Comparison of ENCODE assay signal across 11 cellular contexts in the genomic region with DNA sequence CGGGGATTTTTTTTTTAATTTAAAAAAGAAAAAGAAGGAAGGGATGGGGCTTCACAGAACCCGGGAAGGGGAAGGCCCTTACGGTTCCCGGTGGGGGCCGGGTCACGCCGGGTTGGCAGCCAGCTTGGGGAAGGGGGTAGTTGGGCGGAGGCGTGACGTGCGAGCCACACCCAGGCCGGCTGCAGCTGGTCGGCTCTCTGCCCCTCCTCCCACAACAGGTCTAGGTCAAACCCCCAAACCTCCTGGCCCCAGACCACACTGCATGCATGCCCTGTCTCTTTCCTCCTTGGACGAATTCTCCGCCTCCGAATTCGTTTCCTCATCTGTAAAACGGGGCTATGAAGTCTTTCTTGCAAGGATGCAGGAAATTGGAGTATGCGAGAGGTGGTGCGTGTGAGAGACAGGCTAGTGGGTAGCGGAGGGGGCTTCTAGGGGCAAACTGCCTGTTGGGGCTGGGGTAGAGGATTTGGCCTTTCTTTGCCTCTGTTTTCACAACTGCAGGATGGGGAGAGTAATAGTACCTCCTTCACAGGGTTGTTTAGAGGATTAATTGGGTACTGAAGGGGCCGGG. TPM values are rescaled to one million over a fixed set of nuclear protein-coding genes. Genes with fewer than 3 reads are reported as not detected.
A peak's percentile ranks its signal among the peaks of the same experiment; 100 is the strongest.
DNase-seq lines count a peak whose midpoint lies in the region; ATAC-seq and TF ChIP-seq lines count a peak whose summit lies in the region.
"Had no signal": no experiment of that assay in that cellular context is flagged by ENCODE, and none has a peak within 500 bp of the region (broad histone marks: within the 10 kb centered on the region; RNA-seq: fewer than 3 reads in every experiment).

No MANE protein-coding gene starts in this region.

- TF ChIP-seq CTCF in CD4-positive, alpha-beta T cell (IDR thresholded peaks at IDR 0.05), result no peak

- peak overlapping the region in 1 of 2 experiments; percentile 53 for H3K23ac ChIP-seq in mesenchymal stem cell (ENCODE audit: low read length in 2 of 2)

- H2BK120ac ChIP-seq in mesenchymal stem cell (ENCODE audit: low read depth, low read length), result no peak overlapping the region

- no peak overlapping the region for H3K4me2 ChIP-seq in mesenchymal stem cell (ENCODE audit: low read length, poor library complexity, severe bottlenecking)

- no peak overlapping the region for H4K91ac ChIP-seq in mesenchymal stem cell (ENCODE audit: low read length)

- CTCF ChIA-PET in CD4-positive, alpha-beta T cell (lab: Charles Lee), result no interaction called here

- peak overlapping the region; percentile 40 for H3K4me3 ChIP-seq in HAP-1
- H3K4me3 ChIP-seq in mesenchymal stem cell (ENCODE audit: insufficient read depth in 1 of 2, low read depth in 1 of 2, low read length in 2 of 2), result no peak overlapping the region

- no peak overlapping the region for H3K18ac ChIP-seq in mesenchymal stem cell (ENCODE audit: low read depth in 1 of 2, low read length in 2 of 2)

- in situ Hi-C loops in HAP-1 (cut with MboI; ENCODE audit: low sequenced_read_pairs), result no loop called here

- H2BK5ac ChIP-seq in mesenchymal stem cell (ENCODE audit: low read depth, low read length, poor library complexity, severe bottlenecking), result no peak overlapping the region

- no peak overlapping the region for H2BK12ac ChIP-seq in mesenchymal stem cell (ENCODE audit: low read length in 2 of 2)

- POLR2A ChIA-PET in CD4-positive, alpha-beta T cell (lab: Charles Lee), result no interaction called here

- no peaks in the 10 kb centered on the region for H3K9me3 Mint-ChIP-seq in dendritic cell treated with granulocyte-macrophage colony-stimulating factor and Interleukin-4, amounts not matched to agents 40 ng/mL and 50 ng/mL, for 4 days
- H3K9me3 Mint-ChIP-seq in CD4-positive, alpha-beta T cell, result no peaks in the 10 kb centered on the region

- H2AK5ac ChIP-seq in mesenchymal stem cell (ENCODE audit: low read length, severe bottlenecking), result no peak overlapping the region

- peak overlapping the region; percentile 23 for H2BK15ac ChIP-seq in mesenchymal stem cell (ENCODE audit: low read depth, poor library complexity, severe bottlenecking)

- H3K9ac ChIP-seq in mesenchymal stem cell (ENCODE audit: low read length), result no peak overlapping the region

- intact Hi-C loops in dendritic cell treated with granulocyte-macrophage colony-stimulating factor and Interleukin-4, amounts not matched to agents 40 ng/mL and 50 ng/mL, for 4 days (cut with micrococcal nuclease), result loop anchor here (2.0 kb wide), 2 partner anchors 16 to 18 kb away; no protein-coding TSS in a partner anchor
- intact Hi-C loops in CD4-positive, alpha-beta T cell (cut with DNase I, micrococcal nuclease), result no loop called here

- peak overlapping the region; percentile 85 for H3K4me3 Mint-ChIP-seq in dendritic cell treated with granulocyte-macrophage colony-stimulating factor and Interleukin-4, amounts not matched to agents 40 ng/mL and 50 ng/mL, for 4 days
- no peak overlapping the region for H3K4me3 Mint-ChIP-seq in CD4-positive, alpha-beta T cell

- no peak overlapping the region for H4K8ac ChIP-seq in mesenchymal stem cell (ENCODE audit: low read length)

- H3K4me1 Mint-ChIP-seq in dendritic cell treated with granulocyte-macrophage colony-stimulating factor and Interleukin-4, amounts not matched to agents 40 ng/mL and 50 ng/mL, for 4 days (ENCODE audit: low read depth), result peaks cover 64% of the 10 kb centered on the region
- H3K4me1 Mint-ChIP-seq in CD4-positive, alpha-beta T cell (ENCODE audit: low read depth), result peaks cover 16% of the 10 kb centered on the region

- H3K27ac ChIP-seq in mesenchymal stem cell (ENCODE audit: low read length, poor library complexity, severe bottlenecking), result no peak overlapping the region
- H3K27ac ChIP-seq in CD4-positive, alpha-beta T cell (ENCODE audit: low read depth, low read length), result no peak overlapping the region

- H3K27me3 ChIP-seq in HAP-1 (ENCODE audit: low read depth), result no peaks in the 10 kb centered on the region
- H3K27me3 ChIP-seq in mesenchymal stem cell (ENCODE audit: control insufficient read depth in 1 of 2, insufficient read depth in 1 of 2, low read length in 2 of 2), result peaks cover 70 to 81% of the 10 kb centered on the region in 2 experiments
- peaks cover 59% of the 10 kb centered on the region for H3K27me3 ChIP-seq in CD4-positive, alpha-beta T cell (ENCODE audit: control insufficient read depth, insufficient read depth, low read length)

- no peaks in the 10 kb centered on the region for H3K27me3 Mint-ChIP-seq in dendritic cell treated with granulocyte-macrophage colony-stimulating factor and Interleukin-4, amounts not matched to agents 40 ng/mL and 50 ng/mL, for 4 days
- H3K27me3 Mint-ChIP-seq in CD4-positive, alpha-beta T cell, result peaks cover 83% of the 10 kb centered on the region

- H3K79me1 ChIP-seq in mesenchymal stem cell (replicated peaks; ENCODE audit: low read length, poor library complexity, severe bottlenecking), result no peaks in the 10 kb centered on the region

- H3K14ac ChIP-seq in mesenchymal stem cell (ENCODE audit: low read length in 2 of 2), result no peak overlapping the region

- no peaks in the 10 kb centered on the region for H3K36me3 ChIP-seq in HAP-1 (replicated peaks)
- peaks cover 0 to 3% of the 10 kb centered on the region in 2 experiments for H3K36me3 ChIP-seq in mesenchymal stem cell (ENCODE audit: control insufficient read depth in 1 of 2, insufficient read depth in 2 of 2, low read depth in 1 of 2, low read length in 2 of 2)

- no peaks in the 10 kb centered on the region for H3K9me3 ChIP-seq in HAP-1
- no peaks in the 10 kb centered on the region for H3K9me3 ChIP-seq in mesenchymal stem cell (ENCODE audit: control insufficient read depth, low read length)
- H3K9me3 ChIP-seq in CD4-positive, alpha-beta T cell (ENCODE audit: control insufficient read depth, low read length), result no peaks in the 10 kb centered on the region

- peaks cover 59% of the 10 kb centered on the region for H3K36me3 Mint-ChIP-seq in dendritic cell treated with granulocyte-macrophage colony-stimulating factor and Interleukin-4, amounts not matched to agents 40 ng/mL and 50 ng/mL, for 4 days (ENCODE audit: low read depth)
- H3K36me3 Mint-ChIP-seq in CD4-positive, alpha-beta T cell (ENCODE audit: low read depth), result no peaks in the 10 kb centered on the region

- H2AFZ ChIP-seq in mesenchymal stem cell (ENCODE audit: low read depth, low read length), result no peak overlapping the region

- ATAC-seq in GM18909 (IDR thresholded peaks at IDR 0.05; ENCODE audit: poor library complexity, unreplicated experiment), result no peak
- ATAC-seq in CD4-positive, alpha-beta T cell (ENCODE audit: poor library complexity), result no peak
- no peak for ATAC-seq in HG02798 (IDR thresholded peaks at IDR 0.05; ENCODE audit: poor library complexity, unreplicated experiment)

- peak overlapping the region; percentile 99 for H3K27ac Mint-ChIP-seq in dendritic cell treated with granulocyte-macrophage colony-stimulating factor and Interleukin-4, amounts not matched to agents 40 ng/mL and 50 ng/mL, for 4 days
- no peak overlapping the region for H3K27ac Mint-ChIP-seq in CD4-positive, alpha-beta T cell

- DNase-seq in AML-193 (lab: John Stamatoyannopoulos, UW) (peak; percentile 51 to 54), HAP-1 (ENCODE audit: low spot score in 2 of 2) (peak in 1 of 2 experiments; percentile 69), mesenchymal stem cell (no peak), kidney tubule cell (ENCODE audit: low spot score) (no peak)
- no peak for DNase-seq in CD4-positive, alpha-beta T cell
- DNase-seq: midbrain had no signal

- 29% methylated on average over 17 of the region's 22 CpGs for WGBS in mesenchymal stem cell

- H3K4me1 ChIP-seq in HAP-1 (peaks cover 4% of the 10 kb centered on the region; the same call in 1 of the 2 replicates), mesenchymal stem cell (ENCODE audit: control insufficient read depth, insufficient read depth, low read depth, low read length) (peaks cover 8% of the 10 kb centered on the region)
- H3K4me1 ChIP-seq: Caco-2 had no signal

- H3K4ac ChIP-seq in mesenchymal stem cell (ENCODE audit: low read depth in 1 of 2, low read length in 2 of 2), result no peak overlapping the region

RNA-seq across cellular contexts. Expression of gene HCK, which starts 0.8 kb away (rescaled TPM):
- polyA plus RNA-seq in mesenchymal stem cell (2013, experiment 1 of 2), result not detected
- polyA plus RNA-seq in mesenchymal stem cell (2013, experiment 2 of 2), result 0.03 TPM
- 1 to 10 TPM in 1 of 2 experiments, under 1 TPM in 1; 0.67 to 1.0 TPM for total RNA-seq in CD4-positive, alpha-beta T cell
- total RNA-seq: Caco-2 had no signal

RNA-seq across cellular contexts. Expression of gene CCM2L, which starts 42.6 kb away (rescaled TPM):
- not detected for polyA plus RNA-seq in mesenchymal stem cell (2013, experiment 1 of 2)
- polyA plus RNA-seq in mesenchymal stem cell (2013, experiment 2 of 2), result not detected
- not detected for total RNA-seq in CD4-positive, alpha-beta T cell
- total RNA-seq: bronchial epithelial cell had no signal

RNA-seq across cellular contexts. Expression of gene TM9SF4, which starts 56.6 kb away (rescaled TPM):
- 84.0 TPM for polyA plus RNA-seq in mesenchymal stem cell (2013, experiment 1 of 2)
- polyA plus RNA-seq in mesenchymal stem cell (2013, experiment 2 of 2), result 82.0 TPM
- 10 to 100 TPM; 22.4 to 24.5 TPM for total RNA-seq in CD4-positive, alpha-beta T cell

Comparison
In these comparisons a context has a peak if more than half of its experiments do, and no peak if none do; other contexts are left out.
1. DNase-seq: peak in AML-193 (2 of 2); none in mesenchymal stem cell (single experiment), kidney tubule cell (single experiment) and CD4-positive, alpha-beta T cell (0 of 10).